12 cellular contexts compared by ENCODE assay signal in the genomic region with DNA sequence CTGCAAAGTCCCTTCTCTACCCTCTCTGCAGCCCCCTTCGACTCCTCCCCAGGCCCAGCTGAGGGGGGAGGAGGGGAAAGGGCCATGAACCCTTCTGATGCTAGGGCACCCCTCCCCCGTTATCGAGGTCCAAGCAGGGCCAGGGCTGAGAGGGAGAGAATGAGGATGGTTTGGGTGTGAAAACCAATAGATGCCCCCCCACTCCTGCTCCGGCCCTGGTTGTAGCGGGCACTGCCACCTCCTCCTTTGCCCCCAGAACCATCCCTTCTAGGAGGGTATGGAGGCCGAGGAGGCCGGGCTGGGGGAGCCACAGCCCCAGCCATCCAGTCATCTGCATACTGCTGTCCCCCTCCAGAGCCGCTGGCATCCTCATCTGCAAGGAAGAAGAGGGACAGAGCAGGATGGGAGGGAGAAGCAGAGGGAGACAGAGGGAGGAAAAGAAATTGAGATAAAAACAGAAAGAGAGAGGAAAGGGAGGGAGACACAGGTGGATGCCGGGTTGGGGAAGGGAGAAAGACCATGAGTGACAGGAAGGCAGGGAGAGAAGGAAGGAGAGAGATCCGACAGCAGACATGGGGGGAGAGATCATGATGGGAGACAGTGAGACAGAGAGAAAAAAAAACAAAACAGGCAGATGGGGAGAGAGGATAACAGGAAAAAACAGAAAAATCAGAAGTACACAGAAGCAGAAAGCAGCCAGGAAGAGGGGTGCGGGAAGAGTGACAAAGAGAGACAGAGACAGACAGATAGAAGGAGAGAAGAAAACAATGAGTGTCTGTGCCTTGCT. TPM values are rescaled to one million over a fixed set of nuclear protein-coding genes. Genes with fewer than 3 reads are reported as not detected.
DNase-seq lines count a peak whose midpoint lies in the region; ATAC-seq, FAIRE-seq and TF ChIP-seq lines count a peak whose summit lies in the region.
"Had no signal": no experiment of that assay in that cellular context is flagged by ENCODE, and none has a peak within 500 bp of the region (broad histone marks: within the 10 kb centered on the region; RNA-seq: fewer than 3 reads in every experiment).

No MANE protein-coding gene starts in this region.

- no peak overlapping the region for H2BK15ac ChIP-seq in H1 (ENCODE audit: low read length)

- TF ChIP-seq CTCF in H1 (IDR thresholded peaks at IDR 0.05; ENCODE audit: control extremely low read depth in 1 of 3, insufficient read depth in 1 of 3, low read depth in 1 of 3, low read length in 3 of 3) (no peak), osteocyte (IDR thresholded peaks at IDR 0.05) (no peak), tibial nerve (IDR thresholded peaks at IDR 0.05) (no peak)

- H3K27ac Mint-ChIP-seq in T-helper 1 cell treated with Interleukin-12 subunit alpha and Interleukin-12 subunit beta and Interleukin-4 antibody, amounts not matched to agents 30 μg/mL and 1 μg/mL, for 36 hours: peak overlapping the region; percentile 8
- no peak overlapping the region for H3K27ac Mint-ChIP-seq in osteocyte (ENCODE audit: unreplicated experiment)

- H3K9me3 Mint-ChIP-seq in T-helper 1 cell treated with Interleukin-12 subunit alpha and Interleukin-12 subunit beta and Interleukin-4 antibody, amounts not matched to agents 30 μg/mL and 1 μg/mL, for 36 hours: no peaks in the 10 kb centered on the region
- no peaks in the 10 kb centered on the region for H3K9me3 Mint-ChIP-seq in osteocyte (ENCODE audit: unreplicated experiment)

- H3K18ac ChIP-seq in H1 (ENCODE audit: extremely low read depth, low read length): peak overlapping the region; percentile 32

- no peak overlapping the region for H2AK5ac ChIP-seq in H1 (ENCODE audit: low read depth, low read length)

- peak overlapping the region; percentile 76 to 81 for H3K4me2 ChIP-seq in H1 (ENCODE audit: insufficient read depth in 1 of 2, low read depth in 2 of 2, low read length in 2 of 2)

- H2BK120ac ChIP-seq in H1 (replicated peaks; ENCODE audit: low read depth, low read length): no peak overlapping the region

- DNase-seq in T-helper 1 cell (no peak), NT2/D1 (ENCODE audit: low read depth, low spot score) (no peak), H1 (ENCODE audit: low read depth in 1 of 2, low spot score in 2 of 2) (no peak), osteocyte (ENCODE audit: extremely low spot score, unreplicated experiment) (no peak), NCI-H187 treated with DMSO at 0.1 percent for 48 hours (lab: John Stamatoyannopoulos, UW) (no peak), tibial nerve (ENCODE audit: low spot score in 2 of 2) (no peak)
- DNase-seq: 8988T, DMS153 had no signal

- peaks cover 13% of the 10 kb centered on the region for H3K27me3 ChIP-seq in NT2/D1 (ENCODE audit: insufficient read depth, insufficient read length)
- H3K27me3 ChIP-seq in H1 (replicated peaks in 1 of 4; ENCODE audit: control insufficient read depth in 3 of 4, extremely low read depth in 1 of 4, insufficient read depth in 3 of 4, low read length in 3 of 4): peaks cover 0 to 10% (median 2%) of the 10 kb centered on the region in 4 experiments; a peak in 1 of 7 replicates
- H3K27me3 ChIP-seq in tibial nerve: peaks cover 0 to 12% of the 10 kb centered on the region in 2 donors

- no peak overlapping the region for H3K4ac ChIP-seq in H1 (replicated peaks; ENCODE audit: insufficient read length, low read depth, low read length)

- H4K91ac ChIP-seq in H1 (replicated peaks; ENCODE audit: insufficient read length, low read length): no peak overlapping the region

- H3K9ac ChIP-seq in NT2/D1 (ENCODE audit: insufficient read length, low read depth): peak overlapping the region; percentile 21
- no peak overlapping the region for H3K9ac ChIP-seq in H1 (replicated peaks in 1 of 4; ENCODE audit: extremely low read depth in 1 of 4, low read depth in 3 of 4, low read length in 3 of 4)

- H3K4me1 Mint-ChIP-seq in T-helper 1 cell treated with Interleukin-12 subunit alpha and Interleukin-12 subunit beta and Interleukin-4 antibody, amounts not matched to agents 30 μg/mL and 1 μg/mL, for 36 hours (ENCODE audit: low read depth): peaks cover 54% of the 10 kb centered on the region
- H3K4me1 Mint-ChIP-seq in osteocyte (ENCODE audit: unreplicated experiment): peaks cover 26% of the 10 kb centered on the region

- CTCF ChIA-PET in H1 (lab: Charles Lee; ENCODE audit: partially characterized antibody): interaction anchor here (1.0 to 11.2 kb wide), 3 partner anchors 10 to 48 kb away, joined by 3 to 94 read pairs (median 3); no protein-coding TSS in a partner anchor

- H2BK20ac ChIP-seq in H1 (ENCODE audit: low read length): no peak overlapping the region

- no peak overlapping the region for H3K23ac ChIP-seq in H1 (ENCODE audit: insufficient read length)

- FAIRE-seq in H1 (lab: Jason Lieb, UNC): no peak

- H3K36me3 Mint-ChIP-seq in T-helper 1 cell treated with Interleukin-12 subunit alpha and Interleukin-12 subunit beta and Interleukin-4 antibody, amounts not matched to agents 30 μg/mL and 1 μg/mL, for 36 hours (ENCODE audit: low read depth): peaks cover 3% of the 10 kb centered on the region
- peaks cover 4% of the 10 kb centered on the region for H3K36me3 Mint-ChIP-seq in osteocyte (ENCODE audit: unreplicated experiment)

- peak overlapping the region; percentile 70 for H3K4me3 Mint-ChIP-seq in T-helper 1 cell treated with Interleukin-12 subunit alpha and Interleukin-12 subunit beta and Interleukin-4 antibody, amounts not matched to agents 30 μg/mL and 1 μg/mL, for 36 hours
- H3K4me3 Mint-ChIP-seq in osteocyte (ENCODE audit: unreplicated experiment): peak overlapping the region; percentile 38

- H2BK12ac ChIP-seq in H1 (ENCODE audit: low read depth, low read length): no peak overlapping the region; the same call in 1 of the 2 replicates

- no peaks in the 10 kb centered on the region for H3K79me2 ChIP-seq in H1 (ENCODE audit: control insufficient read depth in 1 of 2, insufficient read depth in 2 of 2, low read length in 2 of 2)

- H3K79me1 ChIP-seq in H1 (ENCODE audit: low read depth, low read length): no peaks in the 10 kb centered on the region; the same call in none of the 2 replicates

- H3K23me2 ChIP-seq in H1 (ENCODE audit: low read depth, low read length): peaks cover 14% of the 10 kb centered on the region; the same call in 1 of the 2 replicates

- H3K27ac ChIP-seq in H1 (ENCODE audit: low read depth, low read length) (no peak overlapping the region), tibial nerve (no peak overlapping the region)
- H3K27ac ChIP-seq: right atrium auricular region, suprapubic skin had no signal

- POLR2A ChIA-PET in H1 (lab: Charles Lee; ENCODE audit: partially characterized antibody): interaction anchor here (1.0 to 11.0 kb wide), 5 partner anchors 9 to 85 kb away, joined by 3 to 145 read pairs (median 8); a partner anchor contains a TSS

- no peak overlapping the region for H4K5ac ChIP-seq in H1 (ENCODE audit: insufficient read length, low read depth, low read length)

- H2BK5ac ChIP-seq in H1 (ENCODE audit: low read depth, low read length): no peak overlapping the region

- peaks cover 13% of the 10 kb centered on the region for H3K4me1 ChIP-seq in NT2/D1 (ENCODE audit: insufficient read depth, insufficient read length)
- peaks cover 11 to 27% (median 17%) of the 10 kb centered on the region in 4 experiments for H3K4me1 ChIP-seq in H1 (replicated peaks in 1 of 4; ENCODE audit: control insufficient read depth in 3 of 4, insufficient read depth in 4 of 4, low read length in 3 of 4)
- peaks cover 0 to 47% (median 27%) of the 10 kb centered on the region in 4 donors for H3K4me1 ChIP-seq in tibial nerve

- H3K36me3 ChIP-seq in NT2/D1 (ENCODE audit: insufficient read depth, insufficient read length, low read length) (peaks cover 6% of the 10 kb centered on the region), H1 (ENCODE audit: control insufficient read depth in 2 of 4, insufficient read depth in 4 of 4, low read length in 3 of 4) (peaks cover 0 to 8% (median 1%) of the 10 kb centered on the region in 4 experiments; a peak in 3 of 8 replicates), tibial nerve (no peaks in the 10 kb centered on the region)
- H3K36me3 ChIP-seq: right atrium auricular region, suprapubic skin had no signal

- no peak for ATAC-seq in GM19035 (IDR thresholded peaks at IDR 0.05; ENCODE audit: unreplicated experiment)

- H4K8ac ChIP-seq in H1 (ENCODE audit: extremely low read depth, insufficient read depth, low read length): no peak overlapping the region

- 69% methylated on average over 11 of the region's 11 CpGs; no CpG with 5 or more reads in 1 of the 2 experiments for whole genome bisulfite sequencing in H1 (ENCODE audit: extremely low coverage in 1 of 2, insufficient coverage in 1 of 2, insufficient read length in 1 of 2, insufficient replicate concordance in 2 of 2, low coverage in 1 of 2, low lambda C conversion rate in 2 of 2, missing lambda C conversion rate in 1 of 2), 2 experiments
- WGBS in tibial nerve, 2 donors: 83 to 85% methylated on average over 11 of the region's 11 CpGs

- no peak overlapping the region for H3K56ac ChIP-seq in H1 (replicated peaks; ENCODE audit: insufficient read length, low read depth, low read length)

- no peaks in the 10 kb centered on the region for H3K9me3 ChIP-seq in NT2/D1 (ENCODE audit: insufficient read depth, low read length)
- H3K9me3 ChIP-seq in H1 (ENCODE audit: insufficient read depth in 2 of 2, low read depth in 1 of 2, low read length in 1 of 2): no peaks in the 10 kb centered on the region
- no peaks in the 10 kb centered on the region for H3K9me3 ChIP-seq in tibial nerve
- H3K9me3 ChIP-seq: right atrium auricular region, suprapubic skin had no signal

- no peak overlapping the region for H2AFZ ChIP-seq in H1 (ENCODE audit: low read length)

- no peak for TF ChIP-seq POLR2A in H1 (IDR thresholded peaks at IDR 0.05; ENCODE audit: control extremely low read depth in 1 of 2, low read depth in 2 of 2, low read length in 2 of 2)
- no peak for TF ChIP-seq POLR2A in tibial nerve (IDR thresholded peaks at IDR 0.05)

- TF ChIP-seq EP300 in H1 (IDR thresholded peaks at IDR 0.05; ENCODE audit: borderline replicate concordance in 1 of 2, low read depth in 2 of 2, low read length in 2 of 2) (no peak), tibial nerve (IDR thresholded peaks at IDR 0.05) (no peak)

- peaks cover 38% of the 10 kb centered on the region for H3K27me3 Mint-ChIP-seq in T-helper 1 cell treated with Interleukin-12 subunit alpha and Interleukin-12 subunit beta and Interleukin-4 antibody, amounts not matched to agents 30 μg/mL and 1 μg/mL, for 36 hours (ENCODE audit: low read depth)
- peaks cover 15% of the 10 kb centered on the region for H3K27me3 Mint-ChIP-seq in osteocyte (ENCODE audit: unreplicated experiment)

- H4K20me1 ChIP-seq in H1 (replicated peaks in 1 of 2; ENCODE audit: control insufficient read depth in 1 of 2, insufficient read depth in 2 of 2, low read length in 2 of 2): peaks cover 0 to 7% of the 10 kb centered on the region in 2 experiments

- H3K14ac ChIP-seq in H1 (ENCODE audit: insufficient read length): no peak overlapping the region

- TF ChIP-seq RAD21 in H1 (IDR thresholded peaks at IDR 0.05 in 1 of 2, conservative IDR thresholded peaks at IDR 0.05 in 1 of 2; ENCODE audit: low read depth in 2 of 2, low read length in 2 of 2): no peak

- no peak overlapping the region for H3K4me3 ChIP-seq in NT2/D1 (ENCODE audit: insufficient read length, low read depth)
- H3K4me3 ChIP-seq in H1 (ENCODE audit: extremely low read depth in 1 of 4, insufficient read depth in 2 of 4, low read depth in 3 of 4, low read length in 4 of 4): peak overlapping the region in 1 of 4 experiments; percentile 67; a peak in 2 of 8 replicates
- no peak overlapping the region for H3K4me3 ChIP-seq in tibial nerve

RNA-seq across cellular contexts. Expression of a gene that starts 1.9 kb away (rescaled TPM):
- total RNA-seq in H1 (2021; fragmentation: NEBNext Ultra II Directional; extraction: Animal tissue kit (Norgen Biotek cat#: 25700)): 5.1 and 5.3 TPM in 2 replicates
- polyA plus RNA-seq in H1 (2011; rRNA removed): 13.8 and 15.8 TPM in 2 replicates
- polyA plus RNA-seq in H1 (2011; cell fraction: cytosol; rRNA removed): 9.7 TPM
- polyA plus RNA-seq in H1 (2011; cell fraction: nucleus; rRNA removed): 16.7 TPM
- polyA plus RNA-seq in H1 (2012, experiment 1 of 2): 6.8 to 11.1 TPM (median 8.5 TPM) in 4 replicates
- 5.8 TPM for polyA plus RNA-seq in H1 (2012, experiment 2 of 2)
- 9.2 TPM for polyA plus RNA-seq in H1 (2013, experiment 1 of 2)
- polyA plus RNA-seq in H1 (2013, experiment 2 of 2): 9.8 TPM
- polyA minus RNA-seq in H1 (2011; rRNA and poly(A)+ RNA removed): 6.7 and 6.9 TPM in 2 replicates
- 6.5 TPM for polyA minus RNA-seq in H1 (2011; cell fraction: cytosol; rRNA and poly(A)+ RNA removed)
- polyA minus RNA-seq in H1 (2011; cell fraction: nucleus; rRNA and poly(A)+ RNA removed): 3.9 TPM
- 2.9 and 3.6 TPM in 2 replicates for total RNA-seq in osteocyte
- 1 to 10 TPM; 2.7 to 8.3 (median 3.8) TPM for total RNA-seq in tibial nerve

RNA-seq across cellular contexts. Expression of a gene that starts 6.9 kb away (rescaled TPM):
- total RNA-seq in H1 (2021; fragmentation: NEBNext Ultra II Directional; extraction: Animal tissue kit (Norgen Biotek cat#: 25700)): 44.8 and 46.8 TPM in 2 replicates
- polyA plus RNA-seq in H1 (2011; rRNA removed): 25.3 and 47.8 TPM in 2 replicates
- 39.1 TPM for polyA plus RNA-seq in H1 (2011; cell fraction: cytosol; rRNA removed)
- 158 TPM for polyA plus RNA-seq in H1 (2011; cell fraction: nucleus; rRNA removed)
- 31.9 to 46.9 TPM (median 42.9 TPM) in 4 replicates for polyA plus RNA-seq in H1 (2012, experiment 1 of 2)
- polyA plus RNA-seq in H1 (2012, experiment 2 of 2): 31.2 TPM
- 36.0 TPM for polyA plus RNA-seq in H1 (2013, experiment 1 of 2)
- polyA plus RNA-seq in H1 (2013, experiment 2 of 2): 33.6 TPM
- polyA minus RNA-seq in H1 (2011; rRNA and poly(A)+ RNA removed): 12.6 and 14.1 TPM in 2 replicates
- 18.3 TPM for polyA minus RNA-seq in H1 (2011; cell fraction: cytosol; rRNA and poly(A)+ RNA removed)
- 40.0 TPM for polyA minus RNA-seq in H1 (2011; cell fraction: nucleus; rRNA and poly(A)+ RNA removed)
- total RNA-seq in osteocyte (8.1 and 12.6 TPM in 2 replicates), tibial nerve (1 to 10 TPM; 1.1 to 3.1 (median 1.7) TPM)

RNA-seq across cellular contexts. Expression of a gene that starts 7.4 kb away (rescaled TPM):
- total RNA-seq in H1 (2021; fragmentation: NEBNext Ultra II Directional; extraction: Animal tissue kit (Norgen Biotek cat#: 25700)): 3.3 and 3.8 TPM in 2 replicates
- 1.3 and 1.9 TPM in 2 replicates for polyA plus RNA-seq in H1 (2011; rRNA removed)
- polyA plus RNA-seq in H1 (2011; cell fraction: cytosol; rRNA removed): 1.6 TPM
- polyA plus RNA-seq in H1 (2011; cell fraction: nucleus; rRNA removed): 6.5 TPM
- 5.3 to 7.8 TPM (median 6.2 TPM) in 4 replicates for polyA plus RNA-seq in H1 (2012, experiment 1 of 2)
- 3.1 TPM for polyA plus RNA-seq in H1 (2012, experiment 2 of 2)
- polyA plus RNA-seq in H1 (2013, experiment 1 of 2): 1.8 TPM
- polyA plus RNA-seq in H1 (2013, experiment 2 of 2): 1.5 TPM
- polyA minus RNA-seq in H1 (2011; rRNA and poly(A)+ RNA removed): 3.2 and 4.2 TPM in 2 replicates
- polyA minus RNA-seq in H1 (2011; cell fraction: cytosol; rRNA and poly(A)+ RNA removed): 0.44 TPM
- polyA minus RNA-seq in H1 (2011; cell fraction: nucleus; rRNA and poly(A)+ RNA removed): 1.5 TPM
- total RNA-seq in osteocyte (1.0 and 1.5 TPM in 2 replicates), tibial nerve (1 to 10 TPM; 4.2 to 8.2 (median 6.5) TPM)
- total RNA-seq: right atrium auricular region had no signal

RNA-seq across cellular contexts. Expression of a gene that starts 11.8 kb away (rescaled TPM):
- total RNA-seq in H1 (2021; fragmentation: NEBNext Ultra II Directional; extraction: Animal tissue kit (Norgen Biotek cat#: 25700)): 20.2 and 22.1 TPM in 2 replicates
- 11.9 and 19.6 TPM in 2 replicates for polyA plus RNA-seq in H1 (2011; rRNA removed)
- 8.6 TPM for polyA plus RNA-seq in H1 (2011; cell fraction: cytosol; rRNA removed)
- polyA plus RNA-seq in H1 (2011; cell fraction: nucleus; rRNA removed): 55.1 TPM
- polyA plus RNA-seq in H1 (2012, experiment 1 of 2): 13.7 to 21.2 TPM (median 20.2 TPM) in 4 replicates
- polyA plus RNA-seq in H1 (2012, experiment 2 of 2): 16.9 TPM
- polyA plus RNA-seq in H1 (2013, experiment 1 of 2): 16.6 TPM
- polyA plus RNA-seq in H1 (2013, experiment 2 of 2): 15.0 TPM
- polyA minus RNA-seq in H1 (2011; rRNA and poly(A)+ RNA removed): 8.3 and 8.7 TPM in 2 replicates
- 6.9 TPM for polyA minus RNA-seq in H1 (2011; cell fraction: cytosol; rRNA and poly(A)+ RNA removed)
- polyA minus RNA-seq in H1 (2011; cell fraction: nucleus; rRNA and poly(A)+ RNA removed): 21.6 TPM
- total RNA-seq in osteocyte (18.2 and 20.3 TPM in 2 replicates), tibial nerve (10 to 100 TPM in 3 of 4 donors, 1 to 10 TPM in 1; 6.9 to 36.9 (median 12.7) TPM)

RNA-seq across cellular contexts. Expression of a gene that starts 21.6 kb away (rescaled TPM):
- 153 and 161 TPM in 2 replicates for total RNA-seq in H1 (2021; fragmentation: NEBNext Ultra II Directional; extraction: Animal tissue kit (Norgen Biotek cat#: 25700))
- 622 and 735 TPM in 2 replicates for polyA plus RNA-seq in H1 (2011; rRNA removed)
- polyA plus RNA-seq in H1 (2011; cell fraction: cytosol; rRNA removed): 505 TPM
- polyA plus RNA-seq in H1 (2011; cell fraction: nucleus; rRNA removed): 363 TPM
- 152 to 293 TPM (median 281 TPM) in 4 replicates for polyA plus RNA-seq in H1 (2012, experiment 1 of 2)
- polyA plus RNA-seq in H1 (2012, experiment 2 of 2): 327 TPM
- 160 TPM for polyA plus RNA-seq in H1 (2013, experiment 1 of 2)
- polyA plus RNA-seq in H1 (2013, experiment 2 of 2): 154 TPM
- polyA minus RNA-seq in H1 (2011; rRNA and poly(A)+ RNA removed): 44.3 and 46.6 TPM in 2 replicates
- 43.1 TPM for polyA minus RNA-seq in H1 (2011; cell fraction: cytosol; rRNA and poly(A)+ RNA removed)
- 53.3 TPM for polyA minus RNA-seq in H1 (2011; cell fraction: nucleus; rRNA and poly(A)+ RNA removed)
- total RNA-seq in osteocyte: 111 and 123 TPM in 2 replicates
- 100 to 1,000 TPM; 226 to 312 (median 252) TPM for total RNA-seq in tibial nerve
